In genomic region chr22:28139993-28140392, GRCh38 we compare ENCODE assay signal across 15 cellular contexts.
DNase-seq lines count a peak whose midpoint lies in the region; ATAC-seq, FAIRE-seq and TF ChIP-seq lines count a peak whose summit lies in the region.
"Had no signal": no experiment of that assay in that cellular context is flagged by ENCODE, and none has a peak within 500 bp of the region (broad histone marks: within the 10 kb centered on the region; RNA-seq: fewer than 3 reads in every experiment).

No MANE protein-coding gene starts in this region.

- H3K27me3 Mint-ChIP-seq in natural killer cell treated with Interleukin-12 subunit alpha and Interleukin-12 subunit beta and Interleukin-15 and Interleukin-18, amount 100 ng/mL, for 72 hours, result peaks cover 7 to 20% of the 10 kb centered on the region in 2 donors

- H3K4me1 ChIP-seq in mammary epithelial cell (ENCODE audit: insufficient read depth, low read length), result peaks cover 38% of the 10 kb centered on the region
- no peaks in the 10 kb centered on the region for H3K4me1 ChIP-seq in breast epithelium
- H3K4me1 ChIP-seq in aorta (ENCODE audit: control insufficient read depth in 1 of 2, insufficient read depth in 2 of 2, low read length in 2 of 2), result peaks cover 0 to 5% of the 10 kb centered on the region in 2 donors

- TF ChIP-seq POLR2A in breast epithelium (IDR thresholded peaks at IDR 0.05), result no peak
- no peak for TF ChIP-seq POLR2A in erythroblast (IDR thresholded peaks at IDR 0.05; ENCODE audit: low read length)

- peak; percentile 15 for ATAC-seq in aorta (ENCODE audit: low FRiP score)
- no peak for ATAC-seq in natural killer cell treated with Interleukin-12 subunit alpha and Interleukin-12 subunit beta and Interleukin-15 and Interleukin-18, amount 100 ng/mL, for 72 hours
- ATAC-seq: left ventricle myocardium superior, Right ventricle myocardium inferior had no signal

- peak; percentile 50 for FAIRE-seq in bronchial epithelial cell (lab: Jason Lieb, UNC)

- in situ Hi-C loops in mammary epithelial cell (cut with MboI; ENCODE audit: low sequenced_read_pairs in 2 of 2), result no loop called here

- BruUV-seq in mammary epithelial cell (replicated peaks; lab: Mats Ljungman, UMichigan), result no TSS peak

- peak overlapping the region; percentile 63 for H2AFZ ChIP-seq in mammary epithelial cell (ENCODE audit: low read depth, low read length)

- H3K4me3 Mint-ChIP-seq in natural killer cell treated with Interleukin-12 subunit alpha and Interleukin-12 subunit beta and Interleukin-15 and Interleukin-18, amount 100 ng/mL, for 72 hours, result no peak overlapping the region

- H3K79me2 ChIP-seq in mammary epithelial cell (ENCODE audit: insufficient read depth, low read length), result no peaks in the 10 kb centered on the region

- H3K36me3 Mint-ChIP-seq in natural killer cell treated with Interleukin-12 subunit alpha and Interleukin-12 subunit beta and Interleukin-15 and Interleukin-18, amount 100 ng/mL, for 72 hours, result no peaks in the 10 kb centered on the region

- WGBS in mammary epithelial cell (ENCODE audit: low coverage, missing lambda C conversion rate), result 56% methylated on average over 2 of the region's 2 CpGs
- WGBS in aorta, 2 donors, result 36 to 38% methylated on average over 2 of the region's 2 CpGs

- H3K27ac ChIP-seq in mammary epithelial cell (ENCODE audit: insufficient read depth, low read depth, low read length) (no peak overlapping the region), breast epithelium (no peak overlapping the region), aorta (ENCODE audit: low read depth in 1 of 2, low read length in 2 of 2) (no peak overlapping the region)
- H3K27ac ChIP-seq: 22Rv1 had no signal

- dilution Hi-C loops in mammary epithelial cell (cut with HindIII; ENCODE audit: low sequenced_read_pairs), result no loop called here

- DNase-seq in mammary epithelial cell (peak; percentile 77), breast epithelium (ENCODE audit: low spot score in 2 of 2) (no peak), bronchial epithelial cell (ENCODE audit: low read depth) (peak; percentile 93), left kidney (ENCODE audit: low read depth, low spot score) (peak; percentile 15), aorta (no peak), erythroblast (lab: John Stamatoyannopoulos, UW) (no peak), pons (ENCODE audit: low spot score) (no peak)
- no peak for DNase-seq in natural killer cell treated with Interleukin-12 subunit alpha and Interleukin-12 subunit beta and Interleukin-15 and Interleukin-18, amount 100 ng/mL, for 72 hours (ENCODE audit: low spot score)
- DNase-seq: anterior cingulate cortex, esophagus squamous epithelium, left ventricle myocardium superior, NCI-H345, posterior cingulate gyrus had no signal

- H3K4me2 ChIP-seq in mammary epithelial cell (ENCODE audit: insufficient read depth, low read depth, low read length), result peak overlapping the region; percentile 19

- CTCF ChIA-PET in mammary epithelial cell (lab: Charles Lee; ENCODE audit: low non-redundant PET), result no interaction called here

- no peaks in the 10 kb centered on the region for H3K9me3 ChIP-seq in mammary epithelial cell (replicated peaks; ENCODE audit: insufficient read depth, low read length)
- H3K9me3 ChIP-seq in breast epithelium, result peaks cover 0 to 4% of the 10 kb centered on the region in 2 donors
- H3K9me3 ChIP-seq in aorta (ENCODE audit: control insufficient read depth, low read length), result peaks cover 4% of the 10 kb centered on the region

- H3K36me3 ChIP-seq in mammary epithelial cell (ENCODE audit: insufficient read depth, low read length) (no peaks in the 10 kb centered on the region), breast epithelium (no peaks in the 10 kb centered on the region), bronchial epithelial cell (ENCODE audit: control insufficient read depth, insufficient read depth, low read length) (no peaks in the 10 kb centered on the region), aorta (ENCODE audit: control insufficient read depth in 1 of 2, insufficient read depth in 2 of 2, low read length in 1 of 2) (peaks cover 0 to 2% of the 10 kb centered on the region in 2 donors)
- H3K36me3 ChIP-seq: esophagus squamous epithelium had no signal

- H3K4me1 Mint-ChIP-seq in natural killer cell treated with Interleukin-12 subunit alpha and Interleukin-12 subunit beta and Interleukin-15 and Interleukin-18, amount 100 ng/mL, for 72 hours (ENCODE audit: low read depth in 2 of 2), result no peaks in the 10 kb centered on the region

- no peak overlapping the region for H3K27ac Mint-ChIP-seq in natural killer cell treated with Interleukin-12 subunit alpha and Interleukin-12 subunit beta and Interleukin-15 and Interleukin-18, amount 100 ng/mL, for 72 hours

- TF ChIP-seq CTCF in mammary epithelial cell (conservative IDR thresholded peaks at IDR 0.05 in 1 of 2, IDR thresholded peaks at IDR 0.05 in 1 of 2; ENCODE audit: extremely low read depth in 1 of 2, insufficient read depth in 1 of 2, low read depth in 1 of 2, low read length in 2 of 2) (no peak), breast epithelium (IDR thresholded peaks at IDR 0.05) (no peak), bronchial epithelial cell (IDR thresholded peaks at IDR 0.05; ENCODE audit: insufficient read depth, low read length, severe bottlenecking) (no peak)

- no peak overlapping the region for H3K9ac ChIP-seq in mammary epithelial cell (ENCODE audit: insufficient read depth, low read length)

- H4K20me1 ChIP-seq in mammary epithelial cell (ENCODE audit: insufficient read depth, low read length), result no peaks in the 10 kb centered on the region

- intact Hi-C loops in mammary epithelial cell (cut with micrococcal nuclease) (loop anchor here (1.0 kb wide), 1 partner anchor 24 kb away; no protein-coding TSS in a partner anchor), breast epithelium (cut with DNase I; ENCODE audit: low total_unique reads) (no loop called here), aorta (cut with DNase I) (no loop called here)

- H3K9me3 Mint-ChIP-seq in natural killer cell treated with Interleukin-12 subunit alpha and Interleukin-12 subunit beta and Interleukin-15 and Interleukin-18, amount 100 ng/mL, for 72 hours, result no peaks in the 10 kb centered on the region

- H3K27me3 ChIP-seq in mammary epithelial cell (ENCODE audit: insufficient read depth, low read length), result no peaks in the 10 kb centered on the region
- H3K27me3 ChIP-seq in breast epithelium, result no peaks in the 10 kb centered on the region
- no peaks in the 10 kb centered on the region for H3K27me3 ChIP-seq in bronchial epithelial cell (ENCODE audit: control insufficient read depth, insufficient read depth, low read length)
- no peaks in the 10 kb centered on the region for H3K27me3 ChIP-seq in aorta (ENCODE audit: control insufficient read depth in 1 of 2, insufficient read depth in 2 of 2, low read length in 1 of 2)
- H3K27me3 ChIP-seq: esophagus squamous epithelium had no signal

- no peak overlapping the region for H3K4me3 ChIP-seq in mammary epithelial cell (replicated peaks in 1 of 3; ENCODE audit: insufficient read depth in 1 of 3, low read depth in 2 of 3, low read length in 3 of 3)
- H3K4me3 ChIP-seq in breast epithelium, result no peak overlapping the region
- no peak overlapping the region for H3K4me3 ChIP-seq in bronchial epithelial cell (ENCODE audit: low read depth, low read length)
- H3K4me3 ChIP-seq in aorta (ENCODE audit: low read length in 2 of 2), result no peak overlapping the region
- H3K4me3 ChIP-seq: esophagus squamous epithelium had no signal

Comparison
In these comparisons a context has a peak if more than half of its experiments do, and no peak if none do; other contexts are left out.
1. DNase-seq: peak in mammary epithelial cell (single experiment), bronchial epithelial cell (single experiment) and left kidney (single experiment); none in breast epithelium (0 of 2), aorta (0 of 2), natural killer cell treated with Interleukin-12 subunit alpha and Interleukin-12 subunit beta and Interleukin-15 and Interleukin-18, amount 100 ng/mL, for 72 hours (single experiment), erythroblast (0 of 2) and pons (single experiment).